Comparison of ENCODE assay signal across 1 cellular context in the genomic region with DNA sequence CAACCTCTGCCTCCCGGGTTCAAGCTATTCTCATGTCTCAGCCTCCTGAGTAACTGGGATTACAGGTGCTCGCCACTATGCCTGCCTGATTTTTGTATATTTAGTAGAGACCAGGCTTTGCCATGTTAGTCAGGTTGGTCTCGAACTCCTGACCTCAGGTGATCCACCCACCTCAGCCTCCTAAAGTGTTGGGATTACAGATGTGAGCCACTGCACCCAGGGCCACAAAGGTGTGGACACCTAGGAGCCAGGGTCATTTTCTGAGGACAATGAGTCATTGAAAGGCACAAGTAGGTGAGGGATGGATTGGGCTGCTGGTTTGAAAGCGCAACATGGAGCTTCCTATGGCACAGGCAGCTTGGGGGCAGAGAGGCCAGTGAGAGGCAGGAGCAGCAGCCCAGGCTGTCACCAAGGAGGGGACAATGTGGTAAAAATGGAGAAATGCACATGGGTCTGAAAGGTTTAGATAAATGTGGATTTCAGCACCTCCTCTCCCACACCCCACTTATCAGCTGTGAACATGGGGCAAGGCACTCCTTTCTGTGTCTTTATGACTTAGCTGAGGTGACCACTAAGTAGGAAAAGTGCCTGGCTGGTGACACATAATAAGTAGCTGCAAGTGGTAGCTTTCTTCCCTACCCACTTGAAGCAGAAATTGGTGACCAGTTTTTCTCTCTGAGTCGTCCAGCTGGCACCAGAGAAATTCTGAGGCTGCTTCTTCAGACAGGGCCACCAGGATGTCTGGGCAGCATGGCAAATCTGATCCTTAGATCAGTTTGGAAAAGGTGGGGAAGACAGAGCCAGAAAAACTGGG.
TF ChIP-seq lines count a peak whose summit lies in the region.
"Not testable (repeated sequence)": the region's sequence is repeated elsewhere in the genome, so short reads cannot be mapped to it uniquely, and the experiment has no call there.

No MANE protein-coding gene starts in this region.

TF ChIP-seq in K562, 482 proteins besides CTCF, POLR2A, EP300 and RAD21 (continues in another document):
- TF ChIP-seq DACH1 (IDR thresholded peaks at IDR 0.05; ENCODE audit: partially characterized antibody) (peak; percentile 72), KLF16 (IDR thresholded peaks at IDR 0.05) (peak; percentile 87), SMARCC2 (IDR thresholded peaks at IDR 0.05; ENCODE audit: low read depth) (peak; percentile 88), CEBPB (tag; IDR thresholded peaks at IDR 0.05) (peak; percentile 73), ZNF175 (CRISPR knock-in tag; IDR thresholded peaks at IDR 0.05; ENCODE audit: low read depth) (peak; percentile 48; the same call in 1 of the 2 replicates), BRD9 (IDR thresholded peaks at IDR 0.05; ENCODE audit: low read depth, partially characterized antibody) (peak; percentile 3), CTBP1 (IDR thresholded peaks at IDR 0.05; ENCODE audit: borderline replicate concordance) (peak; percentile 71; the same call in 1 of the 2 replicates), PHB2 (IDR thresholded peaks at IDR 0.05; ENCODE audit: low read depth) (peak; percentile 74), NFRKB (IDR thresholded peaks at IDR 0.05; ENCODE audit: low read depth) (0 out of 2 replicates have a peak, but pooled peaks have one; percentile 33), SMARCA5 (IDR thresholded peaks at IDR 0.05) (0 out of 2 replicates have a peak, but pooled peaks have one; percentile 30), ZNF766 (CRISPR knock-in tag; conservative IDR thresholded peaks at IDR 0.05) (peak; percentile 23; the same call in 1 of the 2 replicates), HSF4 (CRISPR knock-in tag; IDR thresholded peaks at IDR 0.05; ENCODE audit: borderline replicate concordance) (peak; percentile 47; the same call in 1 of the 2 replicates), ZNF589 (CRISPR knock-in tag; IDR thresholded peaks at IDR 0.05; ENCODE audit: low read depth) (peak; percentile 60; the same call in 1 of the 2 replicates), HDAC3 (IDR thresholded peaks at IDR 0.05; ENCODE audit: borderline replicate concordance, partially characterized antibody) (peak; percentile 78), FOXM1 (IDR thresholded peaks at IDR 0.05; ENCODE audit: low read depth) (peak; percentile 62), CREM (IDR thresholded peaks at IDR 0.05; ENCODE audit: low read depth) (peak; percentile 63), SMARCA4 (IDR thresholded peaks at IDR 0.05) (peak; percentile 94), L3MBTL2 (IDR thresholded peaks at IDR 0.05) (peak; percentile 78), HDGF (IDR thresholded peaks at IDR 0.05) (peak; percentile 70; the same call in 1 of the 2 replicates), NR2C1 (IDR thresholded peaks at IDR 0.05) (peak; percentile 28; the same call in 1 of the 2 replicates), ARID1B (IDR thresholded peaks at IDR 0.05) (peak; percentile 97), STAT5A (IDR thresholded peaks at IDR 0.05; ENCODE audit: borderline replicate concordance, low read length) (peak; percentile 71), HMGN3 (IDR thresholded peaks at IDR 0.05; ENCODE audit: borderline replicate concordance, extremely low read depth, insufficient read length, low read depth, low read length) (peak; percentile 37), CXXC5 (CRISPR knock-in tag; IDR thresholded peaks at IDR 0.05) (peak; percentile 43; the same call in 1 of the 2 replicates), BCOR (IDR thresholded peaks at IDR 0.05) (peak; percentile 58), NCOA1 (IDR thresholded peaks at IDR 0.05; ENCODE audit: low read depth) (peak; percentile 65; the same call in 1 of the 2 replicates), ESRRA (IDR thresholded peaks at IDR 0.05; ENCODE audit: borderline replicate concordance, low read depth) (peak; percentile 57; the same call in 1 of the 2 replicates), CBFA2T2 (conservative IDR thresholded peaks at IDR 0.05) (peak; percentile 93), RBBP5 (IDR thresholded peaks at IDR 0.05; ENCODE audit: borderline replicate concordance, insufficient read depth, low read length, poor library complexity, severe bottlenecking) (peak; percentile 39), ZNF197 (CRISPR knock-in tag; IDR thresholded peaks at IDR 0.05; ENCODE audit: low read depth) (0 out of 2 replicates have a peak, but pooled peaks have one; percentile 49), NFE2 (IDR thresholded peaks at IDR 0.05; ENCODE audit: low read depth) (peak; percentile 12; the same call in 1 of the 2 replicates), LEF1 (IDR thresholded peaks at IDR 0.05) (peak; percentile 82), FOXK2 (conservative IDR thresholded peaks at IDR 0.05 in 1 of 2, IDR thresholded peaks at IDR 0.05 in 1 of 2; ENCODE audit: low read depth in 2 of 2) (peak; percentile 37 to 75; a peak in 3 of 4 replicates), ARNT (IDR thresholded peaks at IDR 0.05) (peak in 1 of 2 experiments; percentile 80; a peak in 1 of 4 replicates), KHSRP (IDR thresholded peaks at IDR 0.05) (0 out of 2 replicates have a peak, but pooled peaks have one; percentile 28)
- TF ChIP-seq, protein P1, sequence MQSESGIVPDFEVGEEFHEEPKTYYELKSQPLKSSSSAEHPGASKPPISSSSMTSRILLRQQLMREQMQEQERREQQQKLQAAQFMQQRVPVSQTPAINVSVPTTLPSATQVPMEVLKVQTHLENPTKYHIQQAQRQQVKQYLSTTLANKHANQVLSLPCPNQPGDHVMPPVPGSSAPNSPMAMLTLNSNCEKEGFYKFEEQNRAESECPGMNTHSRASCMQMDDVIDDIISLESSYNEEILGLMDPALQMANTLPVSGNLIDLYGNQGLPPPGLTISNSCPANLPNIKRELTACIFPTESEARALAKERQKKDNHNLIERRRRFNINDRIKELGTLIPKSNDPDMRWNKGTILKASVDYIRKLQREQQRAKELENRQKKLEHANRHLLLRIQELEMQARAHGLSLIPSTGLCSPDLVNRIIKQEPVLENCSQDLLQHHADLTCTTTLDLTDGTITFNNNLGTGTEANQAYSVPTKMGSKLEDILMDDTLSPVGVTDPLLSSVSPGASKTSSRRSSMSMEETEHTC (IDR thresholded peaks at IDR 0.05) = 0 out of 2 replicates have a peak, but pooled peaks have one; percentile 34
- TF ChIP-seq, protein P2, sequence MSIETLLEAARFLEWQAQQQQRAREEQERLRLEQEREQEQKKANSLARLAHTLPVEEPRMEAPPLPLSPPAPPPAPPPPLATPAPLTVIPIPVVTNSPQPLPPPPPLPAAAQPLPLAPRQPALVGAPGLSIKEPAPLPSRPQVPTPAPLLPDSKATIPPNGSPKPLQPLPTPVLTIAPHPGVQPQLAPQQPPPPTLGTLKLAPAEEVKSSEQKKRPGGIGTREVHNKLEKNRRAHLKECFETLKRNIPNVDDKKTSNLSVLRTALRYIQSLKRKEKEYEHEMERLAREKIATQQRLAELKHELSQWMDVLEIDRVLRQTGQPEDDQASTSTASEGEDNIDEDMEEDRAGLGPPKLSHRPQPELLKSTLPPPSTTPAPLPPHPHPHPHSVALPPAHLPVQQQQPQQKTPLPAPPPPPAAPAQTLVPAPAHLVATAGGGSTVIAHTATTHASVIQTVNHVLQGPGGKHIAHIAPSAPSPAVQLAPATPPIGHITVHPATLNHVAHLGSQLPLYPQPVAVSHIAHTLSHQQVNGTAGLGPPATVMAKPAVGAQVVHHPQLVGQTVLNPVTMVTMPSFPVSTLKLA (conservative IDR thresholded peaks at IDR 0.05) = peak; percentile 53 to 69
- TF ChIP-seq, protein P3, sequence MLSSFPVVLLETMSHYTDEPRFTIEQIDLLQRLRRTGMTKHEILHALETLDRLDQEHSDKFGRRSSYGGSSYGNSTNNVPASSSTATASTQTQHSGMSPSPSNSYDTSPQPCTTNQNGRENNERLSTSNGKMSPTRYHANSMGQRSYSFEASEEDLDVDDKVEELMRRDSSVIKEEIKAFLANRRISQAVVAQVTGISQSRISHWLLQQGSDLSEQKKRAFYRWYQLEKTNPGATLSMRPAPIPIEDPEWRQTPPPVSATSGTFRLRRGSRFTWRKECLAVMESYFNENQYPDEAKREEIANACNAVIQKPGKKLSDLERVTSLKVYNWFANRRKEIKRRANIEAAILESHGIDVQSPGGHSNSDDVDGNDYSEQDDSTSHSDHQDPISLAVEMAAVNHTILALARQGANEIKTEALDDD (IDR thresholded peaks at IDR 0.05) = peak; percentile 66; the same call in 1 of the 2 replicates
- TF ChIP-seq FOXM1 (CRISPR knock-in tag; IDR thresholded peaks at IDR 0.05; ENCODE audit: low read depth); NR2C1 (tag; IDR thresholded peaks at IDR 0.05): not testable (repeated sequence)
- TF ChIP-seq, protein P4, sequence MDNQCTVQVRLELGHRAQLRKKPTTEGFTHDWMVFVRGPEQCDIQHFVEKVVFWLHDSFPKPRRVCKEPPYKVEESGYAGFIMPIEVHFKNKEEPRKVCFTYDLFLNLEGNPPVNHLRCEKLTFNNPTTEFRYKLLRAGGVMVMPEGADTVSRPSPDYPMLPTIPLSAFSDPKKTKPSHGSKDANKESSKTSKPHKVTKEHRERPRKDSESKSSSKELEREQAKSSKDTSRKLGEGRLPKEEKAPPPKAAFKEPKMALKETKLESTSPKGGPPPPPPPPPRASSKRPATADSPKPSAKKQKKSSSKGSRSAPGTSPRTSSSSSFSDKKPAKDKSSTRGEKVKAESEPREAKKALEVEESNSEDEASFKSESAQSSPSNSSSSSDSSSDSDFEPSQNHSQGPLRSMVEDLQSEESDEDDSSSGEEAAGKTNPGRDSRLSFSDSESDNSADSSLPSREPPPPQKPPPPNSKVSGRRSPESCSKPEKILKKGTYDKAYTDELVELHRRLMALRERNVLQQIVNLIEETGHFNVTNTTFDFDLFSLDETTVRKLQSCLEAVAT (IDR thresholded peaks at IDR 0.05) = peak in 1 of 2 experiments; percentile 72; a peak in 1 of 4 replicates
- TF ChIP-seq, protein P5, sequence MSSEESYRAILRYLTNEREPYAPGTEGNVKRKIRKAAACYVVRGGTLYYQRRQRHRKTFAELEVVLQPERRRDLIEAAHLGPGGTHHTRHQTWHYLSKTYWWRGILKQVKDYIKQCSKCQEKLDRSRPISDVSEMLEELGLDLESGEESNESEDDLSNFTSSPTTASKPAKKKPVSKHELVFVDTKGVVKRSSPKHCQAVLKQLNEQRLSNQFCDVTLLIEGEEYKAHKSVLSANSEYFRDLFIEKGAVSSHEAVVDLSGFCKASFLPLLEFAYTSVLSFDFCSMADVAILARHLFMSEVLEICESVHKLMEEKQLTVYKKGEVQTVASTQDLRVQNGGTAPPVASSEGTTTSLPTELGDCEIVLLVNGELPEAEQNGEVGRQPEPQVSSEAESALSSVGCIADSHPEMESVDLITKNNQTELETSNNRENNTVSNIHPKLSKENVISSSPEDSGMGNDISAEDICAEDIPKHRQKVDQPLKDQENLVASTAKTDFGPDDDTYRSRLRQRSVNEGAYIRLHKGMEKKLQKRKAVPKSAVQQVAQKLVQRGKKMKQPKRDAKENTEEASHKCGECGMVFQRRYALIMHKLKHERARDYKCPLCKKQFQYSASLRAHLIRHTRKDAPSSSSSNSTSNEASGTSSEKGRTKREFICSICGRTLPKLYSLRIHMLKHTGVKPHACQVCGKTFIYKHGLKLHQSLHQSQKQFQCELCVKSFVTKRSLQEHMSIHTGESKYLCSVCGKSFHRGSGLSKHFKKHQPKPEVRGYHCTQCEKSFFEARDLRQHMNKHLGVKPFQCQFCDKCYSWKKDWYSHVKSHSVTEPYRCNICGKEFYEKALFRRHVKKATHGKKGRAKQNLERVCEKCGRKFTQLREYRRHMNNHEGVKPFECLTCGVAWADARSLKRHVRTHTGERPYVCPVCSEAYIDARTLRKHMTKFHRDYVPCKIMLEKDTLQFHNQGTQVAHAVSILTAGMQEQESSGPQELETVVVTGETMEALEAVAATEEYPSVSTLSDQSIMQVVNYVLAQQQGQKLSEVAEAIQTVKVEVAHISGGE (CRISPR knock-in tag; IDR thresholded peaks at IDR 0.05) = peak in 1 of 3 experiments; percentile 65; a peak in 1 of 6 replicates
- TF ChIP-seq, protein P6, sequence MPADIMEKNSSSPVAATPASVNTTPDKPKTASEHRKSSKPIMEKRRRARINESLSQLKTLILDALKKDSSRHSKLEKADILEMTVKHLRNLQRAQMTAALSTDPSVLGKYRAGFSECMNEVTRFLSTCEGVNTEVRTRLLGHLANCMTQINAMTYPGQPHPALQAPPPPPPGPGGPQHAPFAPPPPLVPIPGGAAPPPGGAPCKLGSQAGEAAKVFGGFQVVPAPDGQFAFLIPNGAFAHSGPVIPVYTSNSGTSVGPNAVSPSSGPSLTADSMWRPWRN (IDR thresholded peaks at IDR 0.05; ENCODE audit: low read depth) = peak; percentile 48; the same call in 1 of the 2 replicates
- TF ChIP-seq, protein P7, sequence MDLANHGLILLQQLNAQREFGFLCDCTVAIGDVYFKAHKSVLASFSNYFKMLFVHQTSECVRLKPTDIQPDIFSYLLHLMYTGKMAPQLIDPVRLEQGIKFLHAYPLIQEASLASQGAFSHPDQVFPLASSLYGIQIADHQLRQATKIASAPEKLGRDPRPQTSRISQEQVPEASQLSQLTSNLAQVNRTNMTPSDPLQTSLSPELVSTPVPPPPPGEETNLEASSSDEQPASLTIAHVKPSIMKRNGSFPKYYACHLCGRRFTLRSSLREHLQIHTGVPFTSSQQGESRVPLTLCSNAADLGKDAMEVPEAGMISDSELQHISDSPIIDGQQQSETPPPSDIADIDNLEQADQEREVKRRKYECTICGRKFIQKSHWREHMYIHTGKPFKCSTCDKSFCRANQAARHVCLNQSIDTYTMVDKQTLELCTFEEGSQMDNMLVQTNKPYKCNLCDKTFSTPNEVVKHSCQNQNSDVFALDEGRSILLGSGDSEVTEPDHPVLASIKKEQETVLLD (IDR thresholded peaks at IDR 0.05) = peak; percentile 22; the same call in 1 of the 2 replicates
- TF ChIP-seq, protein P8, sequence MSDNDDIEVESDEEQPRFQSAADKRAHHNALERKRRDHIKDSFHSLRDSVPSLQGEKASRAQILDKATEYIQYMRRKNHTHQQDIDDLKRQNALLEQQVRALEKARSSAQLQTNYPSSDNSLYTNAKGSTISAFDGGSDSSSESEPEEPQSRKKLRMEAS (CRISPR knock-in tag; IDR thresholded peaks at IDR 0.05) = peak; percentile 65
- TF ChIP-seq, protein P9, sequence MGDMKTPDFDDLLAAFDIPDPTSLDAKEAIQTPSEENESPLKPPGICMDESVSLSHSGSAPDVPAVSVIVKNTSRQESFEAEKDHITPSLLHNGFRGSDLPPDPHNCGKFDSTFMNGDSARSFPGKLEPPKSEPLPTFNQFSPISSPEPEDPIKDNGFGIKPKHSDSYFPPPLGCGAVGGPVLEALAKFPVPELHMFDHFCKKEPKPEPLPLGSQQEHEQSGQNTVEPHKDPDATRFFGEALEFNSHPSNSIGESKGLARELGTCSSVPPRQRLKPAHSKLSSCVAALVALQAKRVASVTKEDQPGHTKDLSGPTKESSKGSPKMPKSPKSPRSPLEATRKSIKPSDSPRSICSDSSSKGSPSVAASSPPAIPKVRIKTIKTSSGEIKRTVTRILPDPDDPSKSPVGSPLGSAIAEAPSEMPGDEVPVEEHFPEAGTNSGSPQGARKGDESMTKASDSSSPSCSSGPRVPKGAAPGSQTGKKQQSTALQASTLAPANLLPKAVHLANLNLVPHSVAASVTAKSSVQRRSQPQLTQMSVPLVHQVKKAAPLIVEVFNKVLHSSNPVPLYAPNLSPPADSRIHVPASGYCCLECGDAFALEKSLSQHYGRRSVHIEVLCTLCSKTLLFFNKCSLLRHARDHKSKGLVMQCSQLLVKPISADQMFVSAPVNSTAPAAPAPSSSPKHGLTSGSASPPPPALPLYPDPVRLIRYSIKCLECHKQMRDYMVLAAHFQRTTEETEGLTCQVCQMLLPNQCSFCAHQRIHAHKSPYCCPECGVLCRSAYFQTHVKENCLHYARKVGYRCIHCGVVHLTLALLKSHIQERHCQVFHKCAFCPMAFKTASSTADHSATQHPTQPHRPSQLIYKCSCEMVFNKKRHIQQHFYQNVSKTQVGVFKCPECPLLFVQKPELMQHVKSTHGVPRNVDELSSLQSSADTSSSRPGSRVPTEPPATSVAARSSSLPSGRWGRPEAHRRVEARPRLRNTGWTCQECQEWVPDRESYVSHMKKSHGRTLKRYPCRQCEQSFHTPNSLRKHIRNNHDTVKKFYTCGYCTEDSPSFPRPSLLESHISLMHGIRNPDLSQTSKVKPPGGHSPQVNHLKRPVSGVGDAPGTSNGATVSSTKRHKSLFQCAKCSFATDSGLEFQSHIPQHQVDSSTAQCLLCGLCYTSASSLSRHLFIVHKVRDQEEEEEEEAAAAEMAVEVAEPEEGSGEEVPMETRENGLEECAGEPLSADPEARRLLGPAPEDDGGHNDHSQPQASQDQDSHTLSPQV (IDR thresholded peaks at IDR 0.05) = peak; percentile 90
